22 cellular contexts compared by ENCODE assay signal in genomic region chr4:30208731-30209435, GRCh38.
DNase-seq lines count a peak whose midpoint lies in the region; ATAC-seq and TF ChIP-seq lines count a peak whose summit lies in the region.
"Had no signal": no experiment of that assay in that cellular context is flagged by ENCODE, and none has a peak within 500 bp of the region (broad histone marks: within the 10 kb centered on the region; RNA-seq: fewer than 3 reads in every experiment).

No MANE protein-coding gene starts in this region.

- no peaks in the 10 kb centered on the region for H3K36me3 Mint-ChIP-seq in endodermal cell (ENCODE audit: low read depth)

- H3K27ac Mint-ChIP-seq in endodermal cell: peak overlapping the region; percentile 66

- H3K4me3 Mint-ChIP-seq in endodermal cell: no peak overlapping the region

- DNase-seq in HPDE6-E6E7 (ENCODE audit: extremely low spot score): peak; percentile 10
- peak; percentile 56 to 58 for DNase-seq in SJCRH30
- DNase-seq in endodermal cell: no peak
- peak; percentile 43 for DNase-seq in skeletal muscle cell (ENCODE audit: low read depth)
- DNase-seq in medulla oblongata (ENCODE audit: extremely low spot score): no peak
- DNase-seq: activated CD4-positive, alpha-beta T cell treated with anti-CD3 and anti-CD28 coated beads for 4 hours; activated CD8-positive, alpha-beta memory T cell treated with anti-CD3 and anti-CD28 coated beads, Interleukin-2, amount 50 U/mL, for 4 hours; activated effector memory CD4-positive, alpha-beta T cell treated with anti-CD3 and anti-CD28 coated beads, Interleukin-2, amount 50 U/mL, for 16 hours; amniotic stem cell; colonic mucosa; COR-L47; left ventricle myocardium inferior; NCI-H1436 treated with DMSO at 0.1 percent for 48 hours; NCI-H2171 treated with DMSO at 0.1 percent for 48 hours; Peyer's patch; testis had no signal

- no peaks in the 10 kb centered on the region for H3K36me3 ChIP-seq in SJCRH30
- H3K36me3 ChIP-seq in endodermal cell (ENCODE audit: control insufficient read depth, insufficient read depth, low read length): no peaks in the 10 kb centered on the region
- H3K36me3 ChIP-seq: colonic mucosa, gastroesophageal sphincter, HAP-1, left ventricle myocardium inferior, Peyer's patch had no signal

- peaks cover 16% of the 10 kb centered on the region for H3K4me1 ChIP-seq in SJCRH30
- peaks cover 7% of the 10 kb centered on the region for H3K4me1 ChIP-seq in endodermal cell (ENCODE audit: control insufficient read depth, insufficient read depth, low read length)
- H3K4me1 ChIP-seq: colonic mucosa, gastroesophageal sphincter, HAP-1, left ventricle myocardium inferior, Peyer's patch, testis had no signal

- peaks cover 5% of the 10 kb centered on the region for H3K9me3 Mint-ChIP-seq in endodermal cell

- H3K4me1 Mint-ChIP-seq in endodermal cell: peaks cover 19% of the 10 kb centered on the region

- H3K4me3 ChIP-seq in SJCRH30: no peak overlapping the region
- no peak overlapping the region for H3K4me3 ChIP-seq in endodermal cell (ENCODE audit: low read length)
- H3K4me3 ChIP-seq in skeletal muscle cell (ENCODE audit: low read depth, low read length): no peak overlapping the region
- H3K4me3 ChIP-seq: colonic mucosa, gastroesophageal sphincter, HAP-1, left ventricle myocardium inferior, Peyer's patch, smooth muscle cell, testis had no signal

- no peaks in the 10 kb centered on the region for H3K27me3 Mint-ChIP-seq in endodermal cell (ENCODE audit: insufficient read depth)

- H3K9me3 ChIP-seq in SJCRH30 (replicated peaks) (peaks cover 3% of the 10 kb centered on the region), endodermal cell (ENCODE audit: control insufficient read depth, low read length) (peaks cover 5% of the 10 kb centered on the region)
- H3K9me3 ChIP-seq: colonic mucosa, HAP-1, Peyer's patch, testis had no signal

- 80% methylated on average over 2 of the region's 2 CpGs; no CpG with 5 or more reads in 1 of the 2 experiments for WGBS in endodermal cell (ENCODE audit: insufficient coverage in 1 of 2, insufficient read length in 1 of 2), 2 experiments

- no peak for ATAC-seq in HG03354 (IDR thresholded peaks at IDR 0.05; ENCODE audit: poor library complexity, severe bottlenecking, unreplicated experiment)
- ATAC-seq in HG03095 (IDR thresholded peaks at IDR 0.05; ENCODE audit: unreplicated experiment): no peak
- no peak for ATAC-seq in HG03521 (IDR thresholded peaks at IDR 0.05; ENCODE audit: unreplicated experiment)
- ATAC-seq: gastroesophageal sphincter had no signal

- TF ChIP-seq CTCF in endodermal cell (conservative IDR thresholded peaks at IDR 0.05): no peak

- H3K27me3 ChIP-seq in SJCRH30 (no peaks in the 10 kb centered on the region), endodermal cell (ENCODE audit: control insufficient read depth, insufficient read depth, low read length, poor library complexity, severe bottlenecking) (no peaks in the 10 kb centered on the region)
- H3K27me3 ChIP-seq: colonic mucosa, gastroesophageal sphincter, Peyer's patch, testis had no signal

- peak overlapping the region; percentile 32 for H3K9ac ChIP-seq in endodermal cell (ENCODE audit: extremely low read depth, low read length, poor library complexity, severe bottlenecking)

- H3K27ac ChIP-seq in SJCRH30 (peak overlapping the region; percentile 44; the same call in 1 of the 2 replicates), endodermal cell (ENCODE audit: low read depth, low read length) (no peak overlapping the region)
- H3K27ac ChIP-seq: colonic mucosa, gastroesophageal sphincter, left ventricle myocardium inferior, Peyer's patch, testis had no signal

Comparison
In these comparisons a context has a peak if more than half of its experiments do, and no peak if none do; other contexts are left out.
1. DNase-seq: peak in HPDE6-E6E7 (single experiment), SJCRH30 (2 of 2) and skeletal muscle cell (single experiment); none in endodermal cell (single experiment) and medulla oblongata (single experiment).